In the genomic region with DNA sequence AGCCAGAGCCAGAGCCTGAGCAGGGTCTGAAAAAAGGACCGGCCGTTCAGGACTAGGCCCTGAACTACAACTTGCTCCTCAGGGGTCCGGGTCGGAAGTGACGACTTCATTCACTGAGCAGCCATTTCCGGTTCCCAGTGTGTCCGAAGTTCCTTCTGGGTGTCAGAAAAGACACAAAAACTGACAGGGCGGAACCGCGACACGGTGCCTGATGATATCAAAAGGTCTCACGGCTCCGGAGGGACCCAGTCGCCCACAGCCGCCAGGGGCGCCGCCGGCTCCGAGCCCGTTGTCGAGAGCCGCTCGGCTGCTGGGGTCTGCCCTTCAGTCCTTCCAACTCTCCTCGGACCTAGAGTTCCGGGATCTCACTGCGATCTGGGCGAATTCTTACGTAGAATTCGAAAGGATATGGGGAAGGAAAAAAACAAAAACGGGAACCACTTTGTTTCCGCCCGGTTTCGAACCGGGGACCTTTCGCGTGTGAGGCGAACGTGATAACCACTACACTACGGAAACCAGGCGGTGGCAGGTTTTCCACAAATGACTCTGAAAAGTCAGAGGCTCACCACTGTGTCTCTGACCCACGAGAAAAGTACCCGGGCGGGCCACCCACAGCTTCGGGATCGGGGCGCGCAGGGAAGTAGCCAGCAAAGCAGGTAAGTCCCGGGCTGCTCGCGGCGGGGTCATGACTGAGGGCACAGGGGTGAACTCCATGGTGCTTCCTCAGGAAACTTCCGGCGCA, we compare ENCODE assay signal across 1 cellular context.
A peak's percentile ranks its signal among the peaks of the same experiment; 100 is the strongest.
TF ChIP-seq lines count a peak whose summit lies in the region.

No MANE protein-coding gene starts in this region.

TF ChIP-seq in K562, 482 proteins besides CTCF, POLR2A, EP300 and RAD21 (continued from another document and continues in another):
- TF ChIP-seq, protein P1, sequence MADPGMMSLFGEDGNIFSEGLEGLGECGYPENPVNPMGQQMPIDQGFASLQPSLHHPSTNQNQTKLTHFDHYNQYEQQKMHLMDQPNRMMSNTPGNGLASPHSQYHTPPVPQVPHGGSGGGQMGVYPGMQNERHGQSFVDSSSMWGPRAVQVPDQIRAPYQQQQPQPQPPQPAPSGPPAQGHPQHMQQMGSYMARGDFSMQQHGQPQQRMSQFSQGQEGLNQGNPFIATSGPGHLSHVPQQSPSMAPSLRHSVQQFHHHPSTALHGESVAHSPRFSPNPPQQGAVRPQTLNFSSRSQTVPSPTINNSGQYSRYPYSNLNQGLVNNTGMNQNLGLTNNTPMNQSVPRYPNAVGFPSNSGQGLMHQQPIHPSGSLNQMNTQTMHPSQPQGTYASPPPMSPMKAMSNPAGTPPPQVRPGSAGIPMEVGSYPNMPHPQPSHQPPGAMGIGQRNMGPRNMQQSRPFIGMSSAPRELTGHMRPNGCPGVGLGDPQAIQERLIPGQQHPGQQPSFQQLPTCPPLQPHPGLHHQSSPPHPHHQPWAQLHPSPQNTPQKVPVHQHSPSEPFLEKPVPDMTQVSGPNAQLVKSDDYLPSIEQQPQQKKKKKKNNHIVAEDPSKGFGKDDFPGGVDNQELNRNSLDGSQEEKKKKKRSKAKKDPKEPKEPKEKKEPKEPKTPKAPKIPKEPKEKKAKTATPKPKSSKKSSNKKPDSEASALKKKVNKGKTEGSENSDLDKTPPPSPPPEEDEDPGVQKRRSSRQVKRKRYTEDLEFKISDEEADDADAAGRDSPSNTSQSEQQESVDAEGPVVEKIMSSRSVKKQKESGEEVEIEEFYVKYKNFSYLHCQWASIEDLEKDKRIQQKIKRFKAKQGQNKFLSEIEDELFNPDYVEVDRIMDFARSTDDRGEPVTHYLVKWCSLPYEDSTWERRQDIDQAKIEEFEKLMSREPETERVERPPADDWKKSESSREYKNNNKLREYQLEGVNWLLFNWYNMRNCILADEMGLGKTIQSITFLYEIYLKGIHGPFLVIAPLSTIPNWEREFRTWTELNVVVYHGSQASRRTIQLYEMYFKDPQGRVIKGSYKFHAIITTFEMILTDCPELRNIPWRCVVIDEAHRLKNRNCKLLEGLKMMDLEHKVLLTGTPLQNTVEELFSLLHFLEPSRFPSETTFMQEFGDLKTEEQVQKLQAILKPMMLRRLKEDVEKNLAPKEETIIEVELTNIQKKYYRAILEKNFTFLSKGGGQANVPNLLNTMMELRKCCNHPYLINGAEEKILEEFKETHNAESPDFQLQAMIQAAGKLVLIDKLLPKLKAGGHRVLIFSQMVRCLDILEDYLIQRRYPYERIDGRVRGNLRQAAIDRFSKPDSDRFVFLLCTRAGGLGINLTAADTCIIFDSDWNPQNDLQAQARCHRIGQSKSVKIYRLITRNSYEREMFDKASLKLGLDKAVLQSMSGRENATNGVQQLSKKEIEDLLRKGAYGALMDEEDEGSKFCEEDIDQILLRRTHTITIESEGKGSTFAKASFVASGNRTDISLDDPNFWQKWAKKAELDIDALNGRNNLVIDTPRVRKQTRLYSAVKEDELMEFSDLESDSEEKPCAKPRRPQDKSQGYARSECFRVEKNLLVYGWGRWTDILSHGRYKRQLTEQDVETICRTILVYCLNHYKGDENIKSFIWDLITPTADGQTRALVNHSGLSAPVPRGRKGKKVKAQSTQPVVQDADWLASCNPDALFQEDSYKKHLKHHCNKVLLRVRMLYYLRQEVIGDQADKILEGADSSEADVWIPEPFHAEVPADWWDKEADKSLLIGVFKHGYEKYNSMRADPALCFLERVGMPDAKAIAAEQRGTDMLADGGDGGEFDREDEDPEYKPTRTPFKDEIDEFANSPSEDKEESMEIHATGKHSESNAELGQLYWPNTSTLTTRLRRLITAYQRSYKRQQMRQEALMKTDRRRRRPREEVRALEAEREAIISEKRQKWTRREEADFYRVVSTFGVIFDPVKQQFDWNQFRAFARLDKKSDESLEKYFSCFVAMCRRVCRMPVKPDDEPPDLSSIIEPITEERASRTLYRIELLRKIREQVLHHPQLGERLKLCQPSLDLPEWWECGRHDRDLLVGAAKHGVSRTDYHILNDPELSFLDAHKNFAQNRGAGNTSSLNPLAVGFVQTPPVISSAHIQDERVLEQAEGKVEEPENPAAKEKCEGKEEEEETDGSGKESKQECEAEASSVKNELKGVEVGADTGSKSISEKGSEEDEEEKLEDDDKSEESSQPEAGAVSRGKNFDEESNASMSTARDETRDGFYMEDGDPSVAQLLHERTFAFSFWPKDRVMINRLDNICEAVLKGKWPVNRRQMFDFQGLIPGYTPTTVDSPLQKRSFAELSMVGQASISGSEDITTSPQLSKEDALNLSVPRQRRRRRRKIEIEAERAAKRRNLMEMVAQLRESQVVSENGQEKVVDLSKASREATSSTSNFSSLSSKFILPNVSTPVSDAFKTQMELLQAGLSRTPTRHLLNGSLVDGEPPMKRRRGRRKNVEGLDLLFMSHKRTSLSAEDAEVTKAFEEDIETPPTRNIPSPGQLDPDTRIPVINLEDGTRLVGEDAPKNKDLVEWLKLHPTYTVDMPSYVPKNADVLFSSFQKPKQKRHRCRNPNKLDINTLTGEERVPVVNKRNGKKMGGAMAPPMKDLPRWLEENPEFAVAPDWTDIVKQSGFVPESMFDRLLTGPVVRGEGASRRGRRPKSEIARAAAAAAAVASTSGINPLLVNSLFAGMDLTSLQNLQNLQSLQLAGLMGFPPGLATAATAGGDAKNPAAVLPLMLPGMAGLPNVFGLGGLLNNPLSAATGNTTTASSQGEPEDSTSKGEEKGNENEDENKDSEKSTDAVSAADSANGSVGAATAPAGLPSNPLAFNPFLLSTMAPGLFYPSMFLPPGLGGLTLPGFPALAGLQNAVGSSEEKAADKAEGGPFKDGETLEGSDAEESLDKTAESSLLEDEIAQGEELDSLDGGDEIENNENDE (IDR thresholded peaks at IDR 0.05; ENCODE audit: low read depth, low read length) = no peak
- TF ChIP-seq NR2C1 (IDR thresholded peaks at IDR 0.05) (peak; percentile 57), NR2C1 (tag; IDR thresholded peaks at IDR 0.05) (peak; percentile 73), FOXM1 (IDR thresholded peaks at IDR 0.05; ENCODE audit: low read depth) (no peak), FOXM1 (CRISPR knock-in tag; IDR thresholded peaks at IDR 0.05; ENCODE audit: low read depth) (no peak), MIER1 (IDR thresholded peaks at IDR 0.05; ENCODE audit: low read depth) (no peak), SIN3B (IDR thresholded peaks at IDR 0.05; ENCODE audit: low read depth) (0 out of 2 replicates have a peak, but pooled peaks have one; percentile 46), ZNF780A (CRISPR knock-in tag; IDR thresholded peaks at IDR 0.05) (no peak), MECOM (CRISPR knock-in tag; IDR thresholded peaks at IDR 0.05) (no peak), RBFOX2 (IDR thresholded peaks at IDR 0.05; ENCODE audit: low read depth, low read length) (peak; percentile 99), HDAC8 (tag; IDR thresholded peaks at IDR 0.05) (no peak), POLR2B (IDR thresholded peaks at IDR 0.05; ENCODE audit: low read depth, partially characterized antibody) (peak; percentile 84), GTF2A2 (tag; IDR thresholded peaks at IDR 0.05) (no peak), RUNX1 (IDR thresholded peaks at IDR 0.05; ENCODE audit: low read depth) (no peak), KLF16 (IDR thresholded peaks at IDR 0.05) (no peak), FOXP1 (CRISPR knock-in tag; IDR thresholded peaks at IDR 0.05) (peak; percentile 92), ZNF133 (CRISPR knock-in tag; IDR thresholded peaks at IDR 0.05) (no peak), SIX5 (IDR thresholded peaks at IDR 0.05; ENCODE audit: borderline replicate concordance in 1 of 2, insufficient read depth in 1 of 2, low read depth in 1 of 2, low read length in 2 of 2) (no peak), CHD2 (IDR thresholded peaks at IDR 0.05; ENCODE audit: low read depth, low read length) (0 out of 2 replicates have a peak, but pooled peaks have one; percentile 43), ESRRB (CRISPR knock-in tag; IDR thresholded peaks at IDR 0.05; ENCODE audit: borderline replicate concordance) (no peak), ZNF174 (CRISPR knock-in tag; IDR thresholded peaks at IDR 0.05) (no peak), GABPB2 (CRISPR knock-in tag; conservative IDR thresholded peaks at IDR 0.05) (no peak), ZNF764 (CRISPR knock-in tag; IDR thresholded peaks at IDR 0.05; ENCODE audit: low read depth) (no peak; the same call in none of the 2 replicates), SREBF1 (IDR thresholded peaks at IDR 0.05; ENCODE audit: borderline replicate concordance, low read depth, low read length) (peak; percentile 61; the same call in 1 of the 2 replicates), GABPA (tag; conservative IDR thresholded peaks at IDR 0.05; ENCODE audit: low read depth) (peak; percentile 96), SMARCA4 (IDR thresholded peaks at IDR 0.05) (peak; percentile 9; the same call in 1 of the 2 replicates), ZNF384 (IDR thresholded peaks at IDR 0.05; ENCODE audit: low read depth, low read length) (no peak; the same call in 1 of the 2 replicates), NCOR1 (IDR thresholded peaks at IDR 0.05) (peak; percentile 47), MTF1 (CRISPR knock-in tag; IDR thresholded peaks at IDR 0.05; ENCODE audit: borderline replicate concordance) (no peak), TAF9B (IDR thresholded peaks at IDR 0.05; ENCODE audit: partially characterized antibody) (peak; percentile 74)
- TF ChIP-seq, protein P2, sequence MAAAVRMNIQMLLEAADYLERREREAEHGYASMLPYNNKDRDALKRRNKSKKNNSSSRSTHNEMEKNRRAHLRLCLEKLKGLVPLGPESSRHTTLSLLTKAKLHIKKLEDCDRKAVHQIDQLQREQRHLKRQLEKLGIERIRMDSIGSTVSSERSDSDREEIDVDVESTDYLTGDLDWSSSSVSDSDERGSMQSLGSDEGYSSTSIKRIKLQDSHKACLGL (CRISPR knock-in tag; IDR thresholded peaks at IDR 0.05; ENCODE audit: borderline replicate concordance, poor library complexity, severe bottlenecking) = no peak
- TF ChIP-seq, protein P3, sequence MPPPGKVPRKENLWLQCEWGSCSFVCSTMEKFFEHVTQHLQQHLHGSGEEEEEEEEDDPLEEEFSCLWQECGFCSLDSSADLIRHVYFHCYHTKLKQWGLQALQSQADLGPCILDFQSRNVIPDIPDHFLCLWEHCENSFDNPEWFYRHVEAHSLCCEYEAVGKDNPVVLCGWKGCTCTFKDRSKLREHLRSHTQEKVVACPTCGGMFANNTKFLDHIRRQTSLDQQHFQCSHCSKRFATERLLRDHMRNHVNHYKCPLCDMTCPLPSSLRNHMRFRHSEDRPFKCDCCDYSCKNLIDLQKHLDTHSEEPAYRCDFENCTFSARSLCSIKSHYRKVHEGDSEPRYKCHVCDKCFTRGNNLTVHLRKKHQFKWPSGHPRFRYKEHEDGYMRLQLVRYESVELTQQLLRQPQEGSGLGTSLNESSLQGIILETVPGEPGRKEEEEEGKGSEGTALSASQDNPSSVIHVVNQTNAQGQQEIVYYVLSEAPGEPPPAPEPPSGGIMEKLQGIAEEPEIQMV (tag; conservative IDR thresholded peaks at IDR 0.05; ENCODE audit: low read depth) = peak; percentile 97
- TF ChIP-seq, protein P4, sequence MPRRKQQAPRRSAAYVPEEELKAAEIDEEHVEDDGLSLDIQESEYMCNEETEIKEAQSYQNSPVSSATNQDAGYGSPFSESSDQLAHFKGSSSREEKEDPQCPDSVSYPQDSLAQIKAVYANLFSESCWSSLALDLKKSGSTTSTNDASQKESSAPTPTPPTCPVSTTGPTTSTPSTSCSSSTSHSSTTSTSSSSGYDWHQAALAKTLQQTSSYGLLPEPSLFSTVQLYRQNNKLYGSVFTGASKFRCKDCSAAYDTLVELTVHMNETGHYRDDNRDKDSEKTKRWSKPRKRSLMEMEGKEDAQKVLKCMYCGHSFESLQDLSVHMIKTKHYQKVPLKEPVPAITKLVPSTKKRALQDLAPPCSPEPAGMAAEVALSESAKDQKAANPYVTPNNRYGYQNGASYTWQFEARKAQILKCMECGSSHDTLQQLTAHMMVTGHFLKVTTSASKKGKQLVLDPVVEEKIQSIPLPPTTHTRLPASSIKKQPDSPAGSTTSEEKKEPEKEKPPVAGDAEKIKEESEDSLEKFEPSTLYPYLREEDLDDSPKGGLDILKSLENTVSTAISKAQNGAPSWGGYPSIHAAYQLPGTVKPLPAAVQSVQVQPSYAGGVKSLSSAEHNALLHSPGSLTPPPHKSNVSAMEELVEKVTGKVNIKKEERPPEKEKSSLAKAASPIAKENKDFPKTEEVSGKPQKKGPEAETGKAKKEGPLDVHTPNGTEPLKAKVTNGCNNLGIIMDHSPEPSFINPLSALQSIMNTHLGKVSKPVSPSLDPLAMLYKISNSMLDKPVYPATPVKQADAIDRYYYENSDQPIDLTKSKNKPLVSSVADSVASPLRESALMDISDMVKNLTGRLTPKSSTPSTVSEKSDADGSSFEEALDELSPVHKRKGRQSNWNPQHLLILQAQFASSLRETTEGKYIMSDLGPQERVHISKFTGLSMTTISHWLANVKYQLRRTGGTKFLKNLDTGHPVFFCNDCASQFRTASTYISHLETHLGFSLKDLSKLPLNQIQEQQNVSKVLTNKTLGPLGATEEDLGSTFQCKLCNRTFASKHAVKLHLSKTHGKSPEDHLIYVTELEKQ (CRISPR knock-in tag; IDR thresholded peaks at IDR 0.05) = no peak
- TF ChIP-seq, protein P5, sequence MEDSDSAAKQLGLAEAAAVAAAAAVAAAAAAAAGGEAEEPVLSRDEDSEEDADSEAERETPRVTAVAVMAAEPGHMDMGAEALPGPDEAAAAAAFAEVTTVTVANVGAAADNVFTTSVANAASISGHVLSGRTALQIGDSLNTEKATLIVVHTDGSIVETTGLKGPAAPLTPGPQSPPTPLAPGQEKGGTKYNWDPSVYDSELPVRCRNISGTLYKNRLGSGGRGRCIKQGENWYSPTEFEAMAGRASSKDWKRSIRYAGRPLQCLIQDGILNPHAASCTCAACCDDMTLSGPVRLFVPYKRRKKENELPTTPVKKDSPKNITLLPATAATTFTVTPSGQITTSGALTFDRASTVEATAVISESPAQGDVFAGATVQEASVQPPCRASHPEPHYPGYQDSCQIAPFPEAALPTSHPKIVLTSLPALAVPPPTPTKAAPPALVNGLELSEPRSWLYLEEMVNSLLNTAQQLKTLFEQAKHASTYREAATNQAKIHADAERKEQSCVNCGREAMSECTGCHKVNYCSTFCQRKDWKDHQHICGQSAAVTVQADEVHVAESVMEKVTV (CRISPR knock-in tag; IDR thresholded peaks at IDR 0.05) = peak; percentile 40; the same call in 1 of the 2 replicates
